ENCODE assay signal across 9 cellular contexts in genomic region chr2:6826081-6826913, GRCh38. TPM values are rescaled to one million over a fixed set of nuclear protein-coding genes. Genes with fewer than 3 reads are reported as not detected.
DNase-seq lines count a peak whose midpoint lies in the region; ATAC-seq, FAIRE-seq and TF ChIP-seq lines count a peak whose summit lies in the region.
"Had no signal": no experiment of that assay in that cellular context is flagged by ENCODE, and none has a peak within 500 bp of the region (broad histone marks: within the 10 kb centered on the region; RNA-seq: fewer than 3 reads in every experiment).

No MANE protein-coding gene starts in this region.

- H3K4me1 Mint-ChIP-seq in stimulated activated naive CD8-positive, alpha-beta T cell treated with anti-CD3 and anti-CD28 coated beads, Interleukin-15, Interleukin-2, amounts not matched to agents 100 ng/mL and 50 ng/mL, for 24 hours (ENCODE audit: low read depth), result peaks cover 8% of the 10 kb centered on the region

- H3K36me3 Mint-ChIP-seq in stimulated activated naive CD8-positive, alpha-beta T cell treated with anti-CD3 and anti-CD28 coated beads, Interleukin-15, Interleukin-2, amounts not matched to agents 100 ng/mL and 50 ng/mL, for 24 hours (ENCODE audit: low read depth), result peaks cover 13% of the 10 kb centered on the region

- no peak overlapping the region for H2AK5ac ChIP-seq in mesendoderm (ENCODE audit: low read length)

- H3K36me3 ChIP-seq in Karpas-422 (ENCODE audit: insufficient read depth, low read length) (no peaks in the 10 kb centered on the region), bronchial epithelial cell (ENCODE audit: control insufficient read depth, insufficient read depth, low read length) (no peaks in the 10 kb centered on the region), mesendoderm (ENCODE audit: control insufficient read depth, insufficient read depth, low read length) (no peaks in the 10 kb centered on the region)

- H2AFZ ChIP-seq in Karpas-422 (ENCODE audit: low read length), result no peak overlapping the region

- H4K20me1 ChIP-seq in Karpas-422 (ENCODE audit: insufficient read depth, low read depth, low read length), result no peaks in the 10 kb centered on the region

- H3K4me3 Mint-ChIP-seq in stimulated activated naive CD8-positive, alpha-beta T cell treated with anti-CD3 and anti-CD28 coated beads, Interleukin-15, Interleukin-2, amounts not matched to agents 100 ng/mL and 50 ng/mL, for 24 hours, result no peak overlapping the region

- no CpG with 5 or more reads among the region's 4 CpGs for WGBS in mesendoderm (ENCODE audit: extremely low coverage, insufficient coverage, low lambda C conversion rate)

- DNase-seq in DMS153 treated with DMSO at 0.1 percent for 48 hours (lab: John Stamatoyannopoulos, UW; ENCODE audit: unreplicated experiment) (peak; percentile 4), DMS153 (lab: John Stamatoyannopoulos, UW) (no peak), Karpas-422 (peak; percentile 89), T-helper 9 cell (peak; percentile 23), bronchial epithelial cell (ENCODE audit: low read depth) (peak; percentile 71), mesendoderm (peak; percentile 87)

- no peaks in the 10 kb centered on the region for H3K9me2 ChIP-seq in Karpas-422 (replicated peaks; ENCODE audit: insufficient read depth, low read length)

- peaks cover 8% of the 10 kb centered on the region for H3K9me3 Mint-ChIP-seq in stimulated activated naive CD8-positive, alpha-beta T cell treated with anti-CD3 and anti-CD28 coated beads, Interleukin-15, Interleukin-2, amounts not matched to agents 100 ng/mL and 50 ng/mL, for 24 hours

- no peak overlapping the region for H3K9ac ChIP-seq in Karpas-422 (ENCODE audit: low read length)
- no peak overlapping the region for H3K9ac ChIP-seq in mesendoderm (ENCODE audit: low read length)

- H3K79me1 ChIP-seq in mesendoderm (ENCODE audit: low read length), result no peaks in the 10 kb centered on the region

- no peak overlapping the region for H4K5ac ChIP-seq in mesendoderm (ENCODE audit: low read length)

- H3K27me3 ChIP-seq in Karpas-422 (ENCODE audit: low read length), result no peaks in the 10 kb centered on the region
- no peaks in the 10 kb centered on the region for H3K27me3 ChIP-seq in bronchial epithelial cell (ENCODE audit: control insufficient read depth, insufficient read depth, low read length)
- no peaks in the 10 kb centered on the region for H3K27me3 ChIP-seq in mesendoderm (ENCODE audit: insufficient read depth, low read length, poor library complexity)

- no peak overlapping the region for H2BK120ac ChIP-seq in mesendoderm (ENCODE audit: low read depth, low read length)

- no peak overlapping the region for H4K8ac ChIP-seq in mesendoderm (ENCODE audit: low read depth, low read length)

- no peaks in the 10 kb centered on the region for H3K79me2 ChIP-seq in Karpas-422 (ENCODE audit: low read length)
- H3K79me2 ChIP-seq in mesendoderm (ENCODE audit: control insufficient read depth, insufficient read depth, low read length), result no peaks in the 10 kb centered on the region

- peak; percentile 40 for FAIRE-seq in bronchial epithelial cell (lab: Jason Lieb, UNC)
- FAIRE-seq: A204.1 had no signal

- no peak overlapping the region for H3K18ac ChIP-seq in mesendoderm (ENCODE audit: low read length)

- H3K4me1 ChIP-seq in Karpas-422 (ENCODE audit: low read length), result peaks cover 66% of the 10 kb centered on the region
- H3K4me1 ChIP-seq in mesendoderm (ENCODE audit: control insufficient read depth, low read depth, low read length), result no peaks in the 10 kb centered on the region

- peak; percentile 30 for TF ChIP-seq CTCF in bronchial epithelial cell (IDR thresholded peaks at IDR 0.05; ENCODE audit: insufficient read depth, low read length, severe bottlenecking)

- H3K27me3 Mint-ChIP-seq in stimulated activated naive CD8-positive, alpha-beta T cell treated with anti-CD3 and anti-CD28 coated beads, Interleukin-15, Interleukin-2, amounts not matched to agents 100 ng/mL and 50 ng/mL, for 24 hours, result no peaks in the 10 kb centered on the region

- no peak overlapping the region for H3K4ac ChIP-seq in mesendoderm (ENCODE audit: low read depth, low read length)

- H2BK5ac ChIP-seq in mesendoderm (ENCODE audit: low read length), result no peak overlapping the region

- no peak overlapping the region for H2BK15ac ChIP-seq in mesendoderm (replicated peaks; ENCODE audit: low read depth)

- peak; percentile 92 for ATAC-seq in GM21825 (IDR thresholded peaks at IDR 0.05; ENCODE audit: unreplicated experiment)

- H3K4me2 ChIP-seq in Karpas-422 (ENCODE audit: low read depth, low read length, poor library complexity, severe bottlenecking), result peak overlapping the region; percentile 57
- no peak overlapping the region for H3K4me2 ChIP-seq in mesendoderm (ENCODE audit: low read length)

- peak overlapping the region; percentile 53 for H3K27ac Mint-ChIP-seq in stimulated activated naive CD8-positive, alpha-beta T cell treated with anti-CD3 and anti-CD28 coated beads, Interleukin-15, Interleukin-2, amounts not matched to agents 100 ng/mL and 50 ng/mL, for 24 hours

- H3K4me3 ChIP-seq in Karpas-422 (ENCODE audit: low read length), result no peak overlapping the region
- no peak overlapping the region for H3K4me3 ChIP-seq in bronchial epithelial cell (ENCODE audit: low read depth, low read length)
- no peak overlapping the region for H3K4me3 ChIP-seq in mesendoderm (ENCODE audit: low read length)

- H3K9me3 ChIP-seq in Karpas-422 (ENCODE audit: low read length), result peaks cover 6% of the 10 kb centered on the region; the same call in 1 of the 2 replicates

- H3K27ac ChIP-seq in Karpas-422 (ENCODE audit: low read length) (peak overlapping the region; percentile 76), mesendoderm (ENCODE audit: low read depth, low read length) (no peak overlapping the region)

- H3K56ac ChIP-seq in mesendoderm (ENCODE audit: low read length), result no peak overlapping the region

- H3K23ac ChIP-seq in mesendoderm (ENCODE audit: low read length), result no peak overlapping the region

RNA-seq across cellular contexts. Expression of gene CMPK2, which starts 39.4 kb away (rescaled TPM):
- total RNA-seq in Karpas-422 (2014; rRNA removed; shearing (Covaris generic); ENCODE audit: low replicate concordance), result 18.8 and 26.6 TPM in 2 replicates
- total RNA-seq in bronchial epithelial cell, result under 0.01 and 0.26 TPM in 2 replicates
- 0.42 TPM for polyA plus RNA-seq in mesendoderm (2013, experiment 1 of 2)
- 0.41 TPM for polyA plus RNA-seq in mesendoderm (2013, experiment 2 of 2)

RNA-seq across cellular contexts. Expression of gene RSAD2, which starts 51.3 kb away (rescaled TPM):
- 2.7 and 12.4 TPM in 2 replicates for total RNA-seq in Karpas-422 (2014; rRNA removed; shearing (Covaris generic); ENCODE audit: low replicate concordance)
- 0.51 and 0.53 TPM in 2 replicates for total RNA-seq in bronchial epithelial cell
- 0.01 TPM for polyA plus RNA-seq in mesendoderm (2013, experiment 1 of 2)
- polyA plus RNA-seq in mesendoderm (2013, experiment 2 of 2), result not detected

Comparison
In these comparisons a context has a peak if more than half of its experiments do, and no peak if none do; other contexts are left out.
1. RNA of gene CMPK2, which starts 39.4 kb away (total RNA-seq): 18.8 to 26.6 TPM in Karpas-422; under 0.01 to 0.26 TPM in bronchial epithelial cell; every median in the first group is over 10 times any median in the second.